ENCODE assay signal across 1 cellular context in genomic region chrX:154002215-154002719, GRCh38.
TF ChIP-seq lines count a peak whose summit lies in the region.

No MANE protein-coding gene starts in this region.

TF ChIP-seq in K562, 482 proteins besides CTCF, POLR2A, EP300 and RAD21 (continued from another document and continues in another):
- no peak for TF ChIP-seq AFF4 (CRISPR knock-in tag; IDR thresholded peaks at IDR 0.05)
- peak; percentile 99 for TF ChIP-seq NFE2 (IDR thresholded peaks at IDR 0.05; ENCODE audit: low read depth)
- no peak for TF ChIP-seq ZNF184 (CRISPR knock-in tag; IDR thresholded peaks at IDR 0.05)
- TF ChIP-seq HNRNPH1 (optimal IDR thresholded peaks at IDR 0.05; ENCODE audit: low read depth, low read length), result no peak
- TF ChIP-seq, protein P1, sequence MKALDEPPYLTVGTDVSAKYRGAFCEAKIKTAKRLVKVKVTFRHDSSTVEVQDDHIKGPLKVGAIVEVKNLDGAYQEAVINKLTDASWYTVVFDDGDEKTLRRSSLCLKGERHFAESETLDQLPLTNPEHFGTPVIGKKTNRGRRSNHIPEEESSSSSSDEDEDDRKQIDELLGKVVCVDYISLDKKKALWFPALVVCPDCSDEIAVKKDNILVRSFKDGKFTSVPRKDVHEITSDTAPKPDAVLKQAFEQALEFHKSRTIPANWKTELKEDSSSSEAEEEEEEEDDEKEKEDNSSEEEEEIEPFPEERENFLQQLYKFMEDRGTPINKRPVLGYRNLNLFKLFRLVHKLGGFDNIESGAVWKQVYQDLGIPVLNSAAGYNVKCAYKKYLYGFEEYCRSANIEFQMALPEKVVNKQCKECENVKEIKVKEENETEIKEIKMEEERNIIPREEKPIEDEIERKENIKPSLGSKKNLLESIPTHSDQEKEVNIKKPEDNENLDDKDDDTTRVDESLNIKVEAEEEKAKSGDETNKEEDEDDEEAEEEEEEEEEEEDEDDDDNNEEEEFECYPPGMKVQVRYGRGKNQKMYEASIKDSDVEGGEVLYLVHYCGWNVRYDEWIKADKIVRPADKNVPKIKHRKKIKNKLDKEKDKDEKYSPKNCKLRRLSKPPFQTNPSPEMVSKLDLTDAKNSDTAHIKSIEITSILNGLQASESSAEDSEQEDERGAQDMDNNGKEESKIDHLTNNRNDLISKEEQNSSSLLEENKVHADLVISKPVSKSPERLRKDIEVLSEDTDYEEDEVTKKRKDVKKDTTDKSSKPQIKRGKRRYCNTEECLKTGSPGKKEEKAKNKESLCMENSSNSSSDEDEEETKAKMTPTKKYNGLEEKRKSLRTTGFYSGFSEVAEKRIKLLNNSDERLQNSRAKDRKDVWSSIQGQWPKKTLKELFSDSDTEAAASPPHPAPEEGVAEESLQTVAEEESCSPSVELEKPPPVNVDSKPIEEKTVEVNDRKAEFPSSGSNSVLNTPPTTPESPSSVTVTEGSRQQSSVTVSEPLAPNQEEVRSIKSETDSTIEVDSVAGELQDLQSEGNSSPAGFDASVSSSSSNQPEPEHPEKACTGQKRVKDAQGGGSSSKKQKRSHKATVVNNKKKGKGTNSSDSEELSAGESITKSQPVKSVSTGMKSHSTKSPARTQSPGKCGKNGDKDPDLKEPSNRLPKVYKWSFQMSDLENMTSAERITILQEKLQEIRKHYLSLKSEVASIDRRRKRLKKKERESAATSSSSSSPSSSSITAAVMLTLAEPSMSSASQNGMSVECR (CRISPR knock-in tag; IDR thresholded peaks at IDR 0.05), result 0 out of 2 replicates have a peak, but pooled peaks have one; percentile 28
- no peak for TF ChIP-seq ZNF263 (CRISPR knock-in tag; IDR thresholded peaks at IDR 0.05; ENCODE audit: borderline replicate concordance)
- TF ChIP-seq, protein P2, sequence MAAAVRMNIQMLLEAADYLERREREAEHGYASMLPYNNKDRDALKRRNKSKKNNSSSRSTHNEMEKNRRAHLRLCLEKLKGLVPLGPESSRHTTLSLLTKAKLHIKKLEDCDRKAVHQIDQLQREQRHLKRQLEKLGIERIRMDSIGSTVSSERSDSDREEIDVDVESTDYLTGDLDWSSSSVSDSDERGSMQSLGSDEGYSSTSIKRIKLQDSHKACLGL (CRISPR knock-in tag; IDR thresholded peaks at IDR 0.05; ENCODE audit: borderline replicate concordance, poor library complexity, severe bottlenecking), result no peak
- TF ChIP-seq HDAC6 (IDR thresholded peaks at IDR 0.05; ENCODE audit: low read depth, low read length), result no peak
- peak; percentile 96 for TF ChIP-seq ZNF165 (CRISPR knock-in tag; IDR thresholded peaks at IDR 0.05; ENCODE audit: borderline replicate concordance)
- TF ChIP-seq CCNT2 (IDR thresholded peaks at IDR 0.05; ENCODE audit: borderline replicate concordance, extremely low read depth, insufficient read length, low read depth, low read length), result no peak
- no peak for TF ChIP-seq FOXK1 (CRISPR knock-in tag; IDR thresholded peaks at IDR 0.05; ENCODE audit: borderline replicate concordance)
- TF ChIP-seq, protein P3, sequence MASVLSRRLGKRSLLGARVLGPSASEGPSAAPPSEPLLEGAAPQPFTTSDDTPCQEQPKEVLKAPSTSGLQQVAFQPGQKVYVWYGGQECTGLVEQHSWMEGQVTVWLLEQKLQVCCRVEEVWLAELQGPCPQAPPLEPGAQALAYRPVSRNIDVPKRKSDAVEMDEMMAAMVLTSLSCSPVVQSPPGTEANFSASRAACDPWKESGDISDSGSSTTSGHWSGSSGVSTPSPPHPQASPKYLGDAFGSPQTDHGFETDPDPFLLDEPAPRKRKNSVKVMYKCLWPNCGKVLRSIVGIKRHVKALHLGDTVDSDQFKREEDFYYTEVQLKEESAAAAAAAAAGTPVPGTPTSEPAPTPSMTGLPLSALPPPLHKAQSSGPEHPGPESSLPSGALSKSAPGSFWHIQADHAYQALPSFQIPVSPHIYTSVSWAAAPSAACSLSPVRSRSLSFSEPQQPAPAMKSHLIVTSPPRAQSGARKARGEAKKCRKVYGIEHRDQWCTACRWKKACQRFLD (CRISPR knock-in tag; IDR thresholded peaks at IDR 0.05), result peak; percentile 99
- peak; percentile 75 for TF ChIP-seq ZNF668 (CRISPR knock-in tag; IDR thresholded peaks at IDR 0.05)
- TF ChIP-seq JUN (IDR thresholded peaks at IDR 0.05; ENCODE audit: borderline replicate concordance, low read depth, low read length), result no peak
- TF ChIP-seq JUN (CRISPR knock-in tag; IDR thresholded peaks at IDR 0.05; ENCODE audit: borderline replicate concordance), result no peak
- TF ChIP-seq, protein P4, sequence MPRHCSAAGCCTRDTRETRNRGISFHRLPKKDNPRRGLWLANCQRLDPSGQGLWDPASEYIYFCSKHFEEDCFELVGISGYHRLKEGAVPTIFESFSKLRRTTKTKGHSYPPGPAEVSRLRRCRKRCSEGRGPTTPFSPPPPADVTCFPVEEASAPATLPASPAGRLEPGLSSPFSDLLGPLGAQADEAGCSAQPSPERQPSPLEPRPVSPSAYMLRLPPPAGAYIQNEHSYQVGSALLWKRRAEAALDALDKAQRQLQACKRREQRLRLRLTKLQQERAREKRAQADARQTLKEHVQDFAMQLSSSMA (CRISPR knock-in tag; IDR thresholded peaks at IDR 0.05), result no peak
- no peak for TF ChIP-seq GATA2 (CRISPR knock-in tag; IDR thresholded peaks at IDR 0.05)
- TF ChIP-seq, protein P5, sequence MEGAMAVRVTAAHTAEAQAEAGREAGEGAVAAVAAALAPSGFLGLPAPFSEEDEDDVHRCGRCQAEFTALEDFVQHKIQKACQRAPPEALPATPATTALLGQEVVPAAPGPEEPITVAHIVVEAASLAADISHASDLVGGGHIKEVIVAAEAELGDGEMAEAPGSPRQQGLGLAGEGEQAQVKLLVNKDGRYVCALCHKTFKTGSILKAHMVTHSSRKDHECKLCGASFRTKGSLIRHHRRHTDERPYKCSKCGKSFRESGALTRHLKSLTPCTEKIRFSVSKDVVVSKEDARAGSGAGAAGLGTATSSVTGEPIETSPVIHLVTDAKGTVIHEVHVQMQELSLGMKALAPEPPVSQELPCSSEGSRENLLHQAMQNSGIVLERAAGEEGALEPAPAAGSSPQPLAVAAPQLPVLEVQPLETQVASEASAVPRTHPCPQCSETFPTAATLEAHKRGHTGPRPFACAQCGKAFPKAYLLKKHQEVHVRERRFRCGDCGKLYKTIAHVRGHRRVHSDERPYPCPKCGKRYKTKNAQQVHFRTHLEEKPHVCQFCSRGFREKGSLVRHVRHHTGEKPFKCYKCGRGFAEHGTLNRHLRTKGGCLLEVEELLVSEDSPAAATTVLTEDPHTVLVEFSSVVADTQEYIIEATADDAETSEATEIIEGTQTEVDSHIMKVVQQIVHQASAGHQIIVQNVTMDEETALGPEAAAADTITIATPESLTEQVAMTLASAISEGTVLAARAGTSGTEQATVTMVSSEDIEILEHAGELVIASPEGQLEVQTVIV (CRISPR knock-in tag; IDR thresholded peaks at IDR 0.05; ENCODE audit: borderline replicate concordance), result no peak
- TF ChIP-seq, protein P6, sequence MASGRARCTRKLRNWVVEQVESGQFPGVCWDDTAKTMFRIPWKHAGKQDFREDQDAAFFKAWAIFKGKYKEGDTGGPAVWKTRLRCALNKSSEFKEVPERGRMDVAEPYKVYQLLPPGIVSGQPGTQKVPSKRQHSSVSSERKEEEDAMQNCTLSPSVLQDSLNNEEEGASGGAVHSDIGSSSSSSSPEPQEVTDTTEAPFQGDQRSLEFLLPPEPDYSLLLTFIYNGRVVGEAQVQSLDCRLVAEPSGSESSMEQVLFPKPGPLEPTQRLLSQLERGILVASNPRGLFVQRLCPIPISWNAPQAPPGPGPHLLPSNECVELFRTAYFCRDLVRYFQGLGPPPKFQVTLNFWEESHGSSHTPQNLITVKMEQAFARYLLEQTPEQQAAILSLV (tag; IDR thresholded peaks at IDR 0.05), result peak; percentile 87
- no peak for TF ChIP-seq SAFB (IDR thresholded peaks at IDR 0.05; ENCODE audit: borderline replicate concordance, low read depth, low read length)
- TF ChIP-seq, protein P7, sequence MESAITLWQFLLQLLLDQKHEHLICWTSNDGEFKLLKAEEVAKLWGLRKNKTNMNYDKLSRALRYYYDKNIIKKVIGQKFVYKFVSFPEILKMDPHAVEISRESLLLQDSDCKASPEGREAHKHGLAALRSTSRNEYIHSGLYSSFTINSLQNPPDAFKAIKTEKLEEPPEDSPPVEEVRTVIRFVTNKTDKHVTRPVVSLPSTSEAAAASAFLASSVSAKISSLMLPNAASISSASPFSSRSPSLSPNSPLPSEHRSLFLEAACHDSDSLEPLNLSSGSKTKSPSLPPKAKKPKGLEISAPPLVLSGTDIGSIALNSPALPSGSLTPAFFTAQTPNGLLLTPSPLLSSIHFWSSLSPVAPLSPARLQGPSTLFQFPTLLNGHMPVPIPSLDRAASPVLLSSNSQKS (CRISPR knock-in tag; IDR thresholded peaks at IDR 0.05), result no peak
- no peak for TF ChIP-seq HMBOX1 (IDR thresholded peaks at IDR 0.05)
- TF ChIP-seq RUNX1 (IDR thresholded peaks at IDR 0.05; ENCODE audit: low read depth), result no peak
- peak; percentile 97 for TF ChIP-seq E2F3 (CRISPR knock-in tag; IDR thresholded peaks at IDR 0.05)
- peak; percentile 70 for TF ChIP-seq TCF15 (CRISPR knock-in tag; IDR thresholded peaks at IDR 0.05)
- TF ChIP-seq TEAD1 (CRISPR knock-in tag; IDR thresholded peaks at IDR 0.05), result peak in 1 of 2 experiments; percentile 94; a peak in 2 of 4 replicates
- no peak for TF ChIP-seq CHD2 (IDR thresholded peaks at IDR 0.05; ENCODE audit: low read depth, low read length)
- TF ChIP-seq TCF7 (IDR thresholded peaks at IDR 0.05; ENCODE audit: borderline replicate concordance), result no peak
- peak; percentile 60; the same call in 1 of the 2 replicates for TF ChIP-seq ZNF311 (CRISPR knock-in tag; IDR thresholded peaks at IDR 0.05)
- TF ChIP-seq SIN3A (IDR thresholded peaks at IDR 0.05; ENCODE audit: borderline replicate concordance in 2 of 2, control insufficient read depth in 1 of 2, low read depth in 2 of 2, low read length in 2 of 2), result no peak
- TF ChIP-seq U2AF2 (optimal IDR thresholded peaks at IDR 0.05; ENCODE audit: low read depth, low read length), result no peak
- no peak for TF ChIP-seq ZNF77 (CRISPR knock-in tag; IDR thresholded peaks at IDR 0.05)
- TF ChIP-seq KAT8 (IDR thresholded peaks at IDR 0.05; ENCODE audit: low read depth), result no peak
- TF ChIP-seq NR2C1 (IDR thresholded peaks at IDR 0.05), result no peak
- TF ChIP-seq NR2C1 (tag; IDR thresholded peaks at IDR 0.05), result peak; percentile 89
- TF ChIP-seq TCF7L2 (IDR thresholded peaks at IDR 0.05; ENCODE audit: low read depth, low read length), result no peak
- no peak; the same call in 1 of the 2 replicates for TF ChIP-seq JUNB (CRISPR knock-in tag; conservative IDR thresholded peaks at IDR 0.05)
- no peak for TF ChIP-seq SOX6 (IDR thresholded peaks at IDR 0.05)
- no peak for TF ChIP-seq FOXP4 (CRISPR knock-in tag; IDR thresholded peaks at IDR 0.05; ENCODE audit: borderline replicate concordance)
- peak; percentile 68; the same call in 1 of the 2 replicates for TF ChIP-seq ID3 (CRISPR knock-in tag; IDR thresholded peaks at IDR 0.05)
- TF ChIP-seq ID3 (tag; IDR thresholded peaks at IDR 0.05), result peak; percentile 99
- TF ChIP-seq PHF20 (IDR thresholded peaks at IDR 0.05; ENCODE audit: partially characterized antibody), result no peak
- TF ChIP-seq GABPB1 (CRISPR knock-in tag; IDR thresholded peaks at IDR 0.05), result no peak
- TF ChIP-seq NFIC (IDR thresholded peaks at IDR 0.05), result no peak
